Comparison of ENCODE assay signal across 8 cellular contexts in genomic region chr1:33036051-33036525, GRCh38. TPM values are rescaled to one million over a fixed set of nuclear protein-coding genes. Genes with fewer than 3 reads are reported as not detected.
DNase-seq lines count a peak whose midpoint lies in the region; ATAC-seq and TF ChIP-seq lines count a peak whose summit lies in the region.

No MANE protein-coding gene starts in this region.

- H3K27ac ChIP-seq in C4-2B (peak overlapping the region; percentile 94), ovary (peak overlapping the region in 1 of 2 donors; percentile 65)

- TF ChIP-seq CTCF in C4-2B (conservative IDR thresholded peaks at IDR 0.05) (no peak), WI38 (IDR thresholded peaks at IDR 0.05; ENCODE audit: low read depth, low read length) (no peak), foreskin fibroblast (IDR thresholded peaks at IDR 0.05; ENCODE audit: low read depth, low read length) (no peak), ovary (IDR thresholded peaks at IDR 0.05) (no peak)

- H3K4me1 ChIP-seq in ovary (ENCODE audit: insufficient read depth), result peaks cover 9% of the 10 kb centered on the region

- no peaks in the 10 kb centered on the region for H3K27me3 ChIP-seq in ovary

- DNase-seq in foreskin fibroblast, result peak in 1 of 2 donors; percentile 38
- no peak for DNase-seq in ovary
- no peak for DNase-seq in hippocampal formation (lab: John Stamatoyannopoulos, UW)
- no peak for DNase-seq in NCI-H146 (lab: John Stamatoyannopoulos, UW)

- no peaks in the 10 kb centered on the region for H3K36me3 ChIP-seq in ovary

- intact Hi-C loops in ovary (cut with DNase I), result no loop called here

- peak; percentile 4 for ATAC-seq in HG02981 (IDR thresholded peaks at IDR 0.05; ENCODE audit: unreplicated experiment)
- no peak for ATAC-seq in GM21723 (IDR thresholded peaks at IDR 0.05; ENCODE audit: unreplicated experiment)

- 4 to 8% (median 5%) methylated on average over 5 of the region's 5 CpGs for WGBS in ovary, 3 donors

- TF ChIP-seq POLR2A in ovary (IDR thresholded peaks at IDR 0.05), result no peak

- H3K4me3 ChIP-seq in WI38 (ENCODE audit: low read depth, low read length) (peak overlapping the region; percentile 96), foreskin fibroblast (ENCODE audit: low read depth in 1 of 2, low read length in 2 of 2) (peak overlapping the region; percentile 73 to 77), ovary (peak overlapping the region; percentile 71)

- TF ChIP-seq EP300 in ovary (IDR thresholded peaks at IDR 0.05), result no peak

- H3K9me3 ChIP-seq in ovary, result no peaks in the 10 kb centered on the region

RNA-seq across cellular contexts. Expression of gene AK2, which starts 0.6 kb away (rescaled TPM):
- total RNA-seq in ovary, result 100 to 1,000 TPM in 5 of 7 donors, 10 to 100 TPM in 2; 92.2 to 135 (median 115) TPM
- polyA plus RNA-seq in ovary, result 100 to 1,000 TPM in 1 of 2 donors, 10 to 100 TPM in 1; 52.9 to 150 TPM

RNA-seq across cellular contexts. Expression of gene AZIN2, which starts 44.9 kb away (rescaled TPM):
- total RNA-seq in ovary, result 10 to 100 TPM in 3 of 7 donors, 1 to 10 TPM in 4; 7.6 to 15.7 (median 9.5) TPM
- 1 to 10 TPM; 4.1 to 9.4 TPM for polyA plus RNA-seq in ovary
